Comparison of ENCODE assay signal across 26 cellular contexts in the genomic region with DNA sequence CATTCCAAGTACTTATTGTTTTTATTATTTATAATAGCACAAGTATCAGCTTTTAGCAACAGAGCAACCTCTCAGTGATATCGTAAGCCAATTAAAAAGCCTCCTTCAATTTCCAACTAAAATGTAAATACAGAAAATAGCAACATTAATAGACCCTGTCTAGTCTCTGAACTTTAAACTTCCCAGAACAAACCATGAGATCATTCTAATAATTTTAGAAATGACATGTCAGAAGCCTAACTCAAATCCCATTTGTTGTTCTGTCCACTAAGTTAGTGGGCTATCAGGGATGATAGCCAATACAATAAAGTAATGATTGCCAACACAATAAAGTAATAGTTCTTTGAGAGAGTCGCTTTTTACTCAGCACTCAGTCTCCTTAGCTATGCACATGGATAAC. TPM values are rescaled to one million over a fixed set of nuclear protein-coding genes. Genes with fewer than 3 reads are reported as not detected.
"Had no signal": no experiment of that assay in that cellular context is flagged by ENCODE, and none has a peak within 500 bp of the region (broad histone marks: within the 10 kb centered on the region; RNA-seq: fewer than 3 reads in every experiment).

No MANE protein-coding gene starts in this region.

- H3K4me1 ChIP-seq: colonic mucosa, esophagus squamous epithelium, foreskin keratinocyte had no signal

- ATAC-seq: effector memory CD8-positive, alpha-beta T cell; esophagus mucosa; foreskin keratinocyte; gastrocnemius medialis; gastroesophageal sphincter had no signal

- H3K27me3 ChIP-seq: colonic mucosa, dorsolateral prefrontal cortex, esophagus muscularis mucosa, esophagus squamous epithelium, foreskin keratinocyte, gastrocnemius medialis, gastroesophageal sphincter, heart left ventricle, heart right ventricle had no signal

- DNase-seq: colonic mucosa; cortex of kidney; dermis blood vessel endothelial cell; dorsolateral prefrontal cortex; effector CD4-positive, alpha-beta T cell; effector CD8-positive, alpha-beta T cell; effector memory CD4-positive, alpha-beta T cell; effector memory CD8-positive, alpha-beta T cell; endodermal cell; erythroblast; esophagus squamous epithelium; foreskin fibroblast; foreskin keratinocyte; foreskin melanocyte; gastrocnemius medialis; glutamatergic neuron; head of caudate nucleus; heart left ventricle; heart right ventricle had no signal

- H3K9me3 ChIP-seq: colonic mucosa, esophagus muscularis mucosa, gastrocnemius medialis, gastroesophageal sphincter, heart left ventricle had no signal

- H3K27ac ChIP-seq: colonic mucosa, coronary artery, dorsolateral prefrontal cortex, epithelial cell of prostate, esophagus muscularis mucosa, esophagus squamous epithelium, foreskin keratinocyte, gastrocnemius medialis, gastroesophageal sphincter, heart left ventricle, heart right ventricle had no signal

- H3K36me3 ChIP-seq: colonic mucosa, esophagus muscularis mucosa, esophagus squamous epithelium, gastrocnemius medialis, gastroesophageal sphincter, heart left ventricle, heart right ventricle had no signal

- H3K4me3 ChIP-seq: colonic mucosa, coronary artery, dorsolateral prefrontal cortex, esophagus muscularis mucosa, esophagus squamous epithelium, gastrocnemius medialis, gastroesophageal sphincter, heart left ventricle, heart right ventricle had no signal

RNA-seq across cellular contexts. Expression of a gene that starts 22.3 kb away (rescaled TPM):
- total RNA-seq: dermis blood vessel endothelial cell, endothelial cell of umbilical vein, epithelial cell of proximal tubule, esophagus mucosa, foreskin keratinocyte had no signal
